8 cellular contexts compared by ENCODE assay signal in genomic region chr20:34312544-34313217, GRCh38. TPM values are rescaled to one million over a fixed set of nuclear protein-coding genes. Genes with fewer than 3 reads are reported as not detected.
A peak's percentile ranks its signal among the peaks of the same experiment; 100 is the strongest.
DNase-seq lines count a peak whose midpoint lies in the region; ATAC-seq and TF ChIP-seq lines count a peak whose summit lies in the region.

No MANE protein-coding gene starts in this region.

- no peak overlapping the region for H3K4ac ChIP-seq in neuronal stem cell (ENCODE audit: low read length)

- H4K91ac ChIP-seq in neuronal stem cell (ENCODE audit: low read depth, low read length, poor library complexity), result no peak overlapping the region

- H3K4me1 Mint-ChIP-seq in GM23338, result no peaks in the 10 kb centered on the region; the same call in 1 of the 3 replicates

- no peak overlapping the region for H3K27ac ChIP-seq in GM23338 (ENCODE audit: low read depth)
- H3K27ac ChIP-seq in neuronal stem cell (replicated peaks; ENCODE audit: low read length), result no peak overlapping the region

- no peak overlapping the region for H2BK5ac ChIP-seq in neuronal stem cell (ENCODE audit: low read length)

- H2AK5ac ChIP-seq in neuronal stem cell (ENCODE audit: low read depth, low read length), result no peak overlapping the region

- no peak overlapping the region for H3K23ac ChIP-seq in neuronal stem cell (ENCODE audit: low read depth, low read length, poor library complexity)

- H3K4me3 ChIP-seq in GM23338 (peak overlapping the region; percentile 76), MG63 (peak overlapping the region; percentile 36), foreskin fibroblast (ENCODE audit: low read depth in 1 of 2, low read length in 2 of 2) (peak overlapping the region; percentile 29 to 37), neuronal stem cell (ENCODE audit: low read length in 2 of 2) (peak overlapping the region in 1 of 2 donors; percentile 18)

- H3K36me3 Mint-ChIP-seq in GM23338 (ENCODE audit: low read depth), result no peaks in the 10 kb centered on the region; the same call in 2 of the 3 replicates

- no peaks in the 10 kb centered on the region for H3K9me3 ChIP-seq in MG63
- H3K9me3 ChIP-seq in neuronal stem cell (replicated peaks in 1 of 2; ENCODE audit: control insufficient read depth in 2 of 2, insufficient read depth in 1 of 2, low read depth in 1 of 2, low read length in 2 of 2), result no peaks in the 10 kb centered on the region

- no peak overlapping the region for H3K9ac ChIP-seq in neuronal stem cell (ENCODE audit: low read depth, low read length, poor library complexity)

- no peak overlapping the region for H2BK12ac ChIP-seq in neuronal stem cell (ENCODE audit: low read length)

- H3K27me3 ChIP-seq in GM23338 (ENCODE audit: insufficient read depth), result peaks cover 9% of the 10 kb centered on the region
- H3K27me3 ChIP-seq in MG63, result no peaks in the 10 kb centered on the region
- peaks cover 2 to 11% (median 10%) of the 10 kb centered on the region in 3 experiments for H3K27me3 ChIP-seq in neuronal stem cell (ENCODE audit: control insufficient read depth in 3 of 3, insufficient read depth in 3 of 3, low read depth in 1 of 3, low read length in 3 of 3)

- H2AFZ ChIP-seq in GM23338, result peak overlapping the region; percentile 99
- peak overlapping the region; percentile 77 for H2AFZ ChIP-seq in neuronal stem cell (ENCODE audit: low read length)

- no peak overlapping the region for H3K14ac ChIP-seq in neuronal stem cell (ENCODE audit: low read length)

- no peak overlapping the region for H3K27ac Mint-ChIP-seq in GM23338

- peaks cover 10% of the 10 kb centered on the region for H3K27me3 Mint-ChIP-seq in GM23338 (ENCODE audit: insufficient read depth, low read depth, poor library complexity)

- H3K18ac ChIP-seq in neuronal stem cell (ENCODE audit: low read length), result no peak overlapping the region

- no peaks in the 10 kb centered on the region; the same call in 1 of the 2 replicates for H4K20me1 ChIP-seq in GM23338 (replicated peaks; ENCODE audit: insufficient read depth)

- DNase-seq in DMS 273 treated with DMSO at 0.1 percent for 48 hours (lab: John Stamatoyannopoulos, UW), result peak; percentile 65
- DNase-seq in GM23338 (ENCODE audit: low spot score), result peak; percentile 97
- DNase-seq in MG63, result peak; percentile 79
- DNase-seq in SHP77 (lab: John Stamatoyannopoulos, UW), result peak; percentile 76 to 83
- peak; percentile 75 for DNase-seq in activated T-helper 9 cell treated with anti-CD3 and anti-CD28 coated beads, Interleukin-2, amount 50 U/mL, for 16 hours (ENCODE audit: low read depth)
- peak; percentile 75 to 94 for DNase-seq in foreskin fibroblast
- DNase-seq in neuronal stem cell (ENCODE audit: low spot score), result peak; percentile 84
- peak; percentile 71 for DNase-seq in stromal cell of bone marrow (ENCODE audit: low read depth)

- H3K79me1 ChIP-seq in neuronal stem cell (ENCODE audit: low read depth, low read length), result no peaks in the 10 kb centered on the region

- no peaks in the 10 kb centered on the region for H3K79me2 ChIP-seq in GM23338 (replicated peaks; ENCODE audit: insufficient read depth)

- H3K9me2 ChIP-seq in GM23338 (ENCODE audit: insufficient read depth), result 0 out of 2 replicates have a peak, but pooled peaks cover 4% of the 10 kb centered on the region

- H3K4me3 Mint-ChIP-seq in GM23338, result peak overlapping the region; percentile 75

- no peak overlapping the region for H4K8ac ChIP-seq in neuronal stem cell (ENCODE audit: low read depth, low read length)

- H3K36me3 ChIP-seq in GM23338 (ENCODE audit: insufficient read depth), result no peaks in the 10 kb centered on the region
- H3K36me3 ChIP-seq in MG63, result no peaks in the 10 kb centered on the region
- no peaks in the 10 kb centered on the region for H3K36me3 ChIP-seq in neuronal stem cell (replicated peaks in 1 of 2; ENCODE audit: control insufficient read depth in 2 of 2, insufficient read depth in 2 of 2, low read length in 2 of 2)

- TF ChIP-seq CTCF in GM23338 (conservative IDR thresholded peaks at IDR 0.05; ENCODE audit: low read depth in 2 of 2), result peak; percentile 100
- TF ChIP-seq CTCF in foreskin fibroblast (IDR thresholded peaks at IDR 0.05; ENCODE audit: low read depth, low read length), result peak; percentile 100

- H3K4me1 ChIP-seq in GM23338 (ENCODE audit: insufficient read depth) (no peaks in the 10 kb centered on the region), neuronal stem cell (ENCODE audit: control insufficient read depth in 2 of 2, insufficient read depth in 1 of 2, low read depth in 1 of 2, low read length in 2 of 2) (peaks cover 4 to 6% of the 10 kb centered on the region in 2 donors)

- H2BK15ac ChIP-seq in neuronal stem cell (ENCODE audit: low read length), result no peak overlapping the region

- peak; percentile 90 for ATAC-seq in GM23338

- WGBS in neuronal stem cell (ENCODE audit: extremely low coverage in 2 of 2, insufficient read length in 2 of 2, insufficient replicate concordance in 1 of 2), 2 donors, result no CpG with 5 or more reads among the region's 14 CpGs

- no peaks in the 10 kb centered on the region for H3K9me3 Mint-ChIP-seq in GM23338

- H2BK120ac ChIP-seq in neuronal stem cell (ENCODE audit: low read depth, low read length), result no peak overlapping the region

- H3K4me2 ChIP-seq in GM23338 (peak overlapping the region; percentile 95), neuronal stem cell (ENCODE audit: insufficient read depth, low read length, poor library complexity, severe bottlenecking) (peak overlapping the region; percentile 48)

- no peaks in the 10 kb centered on the region for H3F3A ChIP-seq in GM23338 (replicated peaks; ENCODE audit: low read depth)

TF ChIP-seq in GM23338, 12 proteins besides CTCF, POLR2A, EP300 and RAD21:
- no peak for TF ChIP-seq ZNF331 (CRISPR knock-in tag; IDR thresholded peaks at IDR 0.05; ENCODE audit: low read depth)
- 0 out of 2 replicates have a peak, but pooled peaks have one; percentile 14 for TF ChIP-seq CREB1 (CRISPR knock-in tag; IDR thresholded peaks at IDR 0.05; ENCODE audit: low read depth)

RNA-seq across cellular contexts. Expression of gene AHCY, which starts 9.5 kb away (rescaled TPM):
- total RNA-seq in GM23338 (2014; rRNA removed; shearing (Covaris generic)), result 404 and 423 TPM in 2 replicates
- polyA plus RNA-seq in GM23338 (2016; fragmentation: Nextera tagmentation; extraction: Ambion mirVana), result 138 and 150 TPM in 2 replicates
- total RNA-seq in MG63 (2014; rRNA removed; shearing (Covaris generic); ENCODE audit: low replicate concordance), result 151 and 216 TPM in 2 replicates
- 172 TPM for polyA plus RNA-seq in neuronal stem cell (2013, experiment 1 of 2)
- polyA plus RNA-seq in neuronal stem cell (2013, experiment 2 of 2), result 166 TPM

RNA-seq across cellular contexts. Expression of gene ITCH, which starts 50.4 kb away (rescaled TPM):
- 24.9 and 31.6 TPM in 2 replicates for total RNA-seq in GM23338 (2014; rRNA removed; shearing (Covaris generic))
- 16.1 and 16.4 TPM in 2 replicates for polyA plus RNA-seq in GM23338 (2016; fragmentation: Nextera tagmentation; extraction: Ambion mirVana)
- total RNA-seq in MG63 (2014; rRNA removed; shearing (Covaris generic); ENCODE audit: low replicate concordance), result 26.2 and 47.8 TPM in 2 replicates
- 17.2 TPM for polyA plus RNA-seq in neuronal stem cell (2013, experiment 1 of 2)
- polyA plus RNA-seq in neuronal stem cell (2013, experiment 2 of 2), result 17.9 TPM
